In genomic region chr11:44795803-44796535, GRCh38 we compare ENCODE assay signal across 23 cellular contexts.
"Had no signal": no experiment of that assay in that cellular context is flagged by ENCODE, and none has a peak within 500 bp of the region (broad histone marks: within the 10 kb centered on the region; RNA-seq: fewer than 3 reads in every experiment).

No MANE protein-coding gene starts in this region.

- H3K9me3 ChIP-seq: heart right ventricle, lower lobe of right lung, neutrophil, ovary, psoas muscle, thoracic aorta had no signal

- H3K4me3 Mint-ChIP-seq: activated CD4-positive, alpha-beta memory T cell treated with anti-CD3 and anti-CD28 coated beads, Interleukin-2, amount 10 ng/mL, durations not matched to agents 7 days and 5 days; activated CD4-positive, alpha-beta T cell treated with anti-CD3 and anti-CD28 coated beads, Interleukin-2, amount 10 ng/mL, durations not matched to agents 24 days and 14 days; activated CD8-positive, alpha-beta memory T cell treated with anti-CD3 and anti-CD28 coated beads, Interleukin-2, amount 10 ng/mL, durations not matched to agents 7 days and 5 days; activated naive CD8-positive, alpha-beta T cell treated with anti-CD3 and anti-CD28 coated beads, Interleukin-2, amount 50 U/mL, for 24 hours; naive B cell; stimulated activated effector memory CD8-positive, alpha-beta T cell treated with anti-CD3 and anti-CD28 coated beads, Interleukin-12 subunit alpha, Interleukin-12 subunit beta, amount 100 ng/mL, for 72 hours; type B pancreatic cell had no signal

- H3K4me3 ChIP-seq: cardiac muscle cell, heart right ventricle, lower lobe of right lung, ovary, psoas muscle, thoracic aorta had no signal

- H3K27me3 ChIP-seq: cardiac muscle cell, heart right ventricle, ovary had no signal

- H3K4me1 ChIP-seq: lower lobe of right lung, psoas muscle had no signal

- H3K9me3 Mint-ChIP-seq: activated CD4-positive, alpha-beta memory T cell treated with anti-CD3 and anti-CD28 coated beads, Interleukin-2, amount 10 ng/mL, durations not matched to agents 7 days and 5 days; activated CD4-positive, alpha-beta T cell treated with anti-CD3 and anti-CD28 coated beads, Interleukin-2, amount 10 ng/mL, durations not matched to agents 24 days and 14 days; activated naive CD8-positive, alpha-beta T cell treated with anti-CD3 and anti-CD28 coated beads, Interleukin-2, amount 50 U/mL, for 24 hours; naive B cell; stimulated activated effector memory CD8-positive, alpha-beta T cell treated with anti-CD3 and anti-CD28 coated beads, Interleukin-12 subunit alpha, Interleukin-12 subunit beta, amount 100 ng/mL, for 72 hours; type B pancreatic cell had no signal

- H3K27me3 Mint-ChIP-seq: activated CD4-positive, alpha-beta memory T cell treated with anti-CD3 and anti-CD28 coated beads, Interleukin-2, amount 10 ng/mL, durations not matched to agents 7 days and 5 days; activated CD4-positive, alpha-beta T cell treated with anti-CD3 and anti-CD28 coated beads, Interleukin-2, amount 10 ng/mL, durations not matched to agents 24 days and 14 days; activated CD8-positive, alpha-beta memory T cell treated with anti-CD3 and anti-CD28 coated beads, Interleukin-2, amount 10 ng/mL, durations not matched to agents 7 days and 5 days had no signal

- H3K36me3 ChIP-seq: cardiac muscle cell, lower lobe of right lung, neutrophil, ovary, thoracic aorta had no signal

- ATAC-seq: activated CD4-positive, CD25-positive, alpha-beta regulatory T cell treated with anti-CD3 and anti-CD28 coated beads, Interleukin-2, amount 50 U/mL, for 24 hours; activated CD8-positive, alpha-beta memory T cell treated with anti-CD3 and anti-CD28 coated beads, Interleukin-2, amount 10 ng/mL, durations not matched to agents 7 days and 5 days; activated naive CD8-positive, alpha-beta T cell treated with anti-CD3 and anti-CD28 coated beads, Interleukin-2, amount 50 U/mL, for 24 hours; heart right ventricle; left lobe of liver; lower lobe of right lung; psoas muscle; right cardiac atrium; stimulated activated effector memory CD8-positive, alpha-beta T cell treated with anti-CD3 and anti-CD28 coated beads, Interleukin-12 subunit alpha, Interleukin-12 subunit beta, amount 100 ng/mL, for 72 hours had no signal

- H3K4me1 Mint-ChIP-seq: activated CD4-positive, alpha-beta memory T cell treated with anti-CD3 and anti-CD28 coated beads, Interleukin-2, amount 10 ng/mL, durations not matched to agents 7 days and 5 days; activated CD4-positive, alpha-beta T cell treated with anti-CD3 and anti-CD28 coated beads, Interleukin-2, amount 10 ng/mL, durations not matched to agents 24 days and 14 days; activated CD8-positive, alpha-beta memory T cell treated with anti-CD3 and anti-CD28 coated beads, Interleukin-2, amount 10 ng/mL, durations not matched to agents 7 days and 5 days; activated naive CD8-positive, alpha-beta T cell treated with anti-CD3 and anti-CD28 coated beads, Interleukin-2, amount 50 U/mL, for 24 hours; naive B cell had no signal

- H3K36me3 Mint-ChIP-seq: activated CD8-positive, alpha-beta memory T cell treated with anti-CD3 and anti-CD28 coated beads, Interleukin-2, amount 10 ng/mL, durations not matched to agents 7 days and 5 days; naive B cell; stimulated activated effector memory CD8-positive, alpha-beta T cell treated with anti-CD3 and anti-CD28 coated beads, Interleukin-12 subunit alpha, Interleukin-12 subunit beta, amount 100 ng/mL, for 72 hours; type B pancreatic cell had no signal

- H3K27ac ChIP-seq: cardiac muscle cell, heart right ventricle, lower lobe of right lung, neutrophil, ovary, psoas muscle, thoracic aorta had no signal

- DNase-seq: activated CD4-positive, alpha-beta memory T cell treated with anti-CD3 and anti-CD28 coated beads, Interleukin-2, amount 10 ng/mL, durations not matched to agents 7 days and 5 days; activated CD4-positive, alpha-beta T cell treated with anti-CD3 and anti-CD28 coated beads, Interleukin-2, amount 10 ng/mL, durations not matched to agents 24 days and 14 days; activated CD8-positive, alpha-beta memory T cell treated with anti-CD3 and anti-CD28 coated beads, Interleukin-2, amount 10 ng/mL, durations not matched to agents 7 days and 5 days; activated gamma-delta T cell; activated naive CD4-positive, alpha-beta T cell treated with anti-CD3 and anti-CD28 coated beads, Interleukin-2, amount 50 U/mL, for 16 hours; activated naive CD8-positive, alpha-beta T cell treated with anti-CD3 and anti-CD28 coated beads, Interleukin-2, amount 50 U/mL, for 24 hours; activated T-cell treated with anti-CD3 and anti-CD28 coated beads for 4 hours; cortex of kidney; foreskin fibroblast; heart right ventricle; lower lobe of right lung; naive B cell; ovary; psoas muscle; right cardiac atrium; stimulated activated CD4-positive, alpha-beta T cell treated with anti-CD3 and anti-CD28 coated beads, Interleukin-2, amount 100 ng/mL, for 24 hours had no signal

- H3K27ac Mint-ChIP-seq: activated CD4-positive, alpha-beta memory T cell treated with anti-CD3 and anti-CD28 coated beads, Interleukin-2, amount 10 ng/mL, durations not matched to agents 7 days and 5 days; activated CD4-positive, alpha-beta T cell treated with anti-CD3 and anti-CD28 coated beads, Interleukin-2, amount 10 ng/mL, durations not matched to agents 24 days and 14 days; activated CD8-positive, alpha-beta memory T cell treated with anti-CD3 and anti-CD28 coated beads, Interleukin-2, amount 10 ng/mL, durations not matched to agents 7 days and 5 days; activated naive CD8-positive, alpha-beta T cell treated with anti-CD3 and anti-CD28 coated beads, Interleukin-2, amount 50 U/mL, for 24 hours; naive B cell; stimulated activated effector memory CD8-positive, alpha-beta T cell treated with anti-CD3 and anti-CD28 coated beads, Interleukin-12 subunit alpha, Interleukin-12 subunit beta, amount 100 ng/mL, for 72 hours; type B pancreatic cell had no signal
